ENCODE assay signal across 1 cellular context in the genomic region with DNA sequence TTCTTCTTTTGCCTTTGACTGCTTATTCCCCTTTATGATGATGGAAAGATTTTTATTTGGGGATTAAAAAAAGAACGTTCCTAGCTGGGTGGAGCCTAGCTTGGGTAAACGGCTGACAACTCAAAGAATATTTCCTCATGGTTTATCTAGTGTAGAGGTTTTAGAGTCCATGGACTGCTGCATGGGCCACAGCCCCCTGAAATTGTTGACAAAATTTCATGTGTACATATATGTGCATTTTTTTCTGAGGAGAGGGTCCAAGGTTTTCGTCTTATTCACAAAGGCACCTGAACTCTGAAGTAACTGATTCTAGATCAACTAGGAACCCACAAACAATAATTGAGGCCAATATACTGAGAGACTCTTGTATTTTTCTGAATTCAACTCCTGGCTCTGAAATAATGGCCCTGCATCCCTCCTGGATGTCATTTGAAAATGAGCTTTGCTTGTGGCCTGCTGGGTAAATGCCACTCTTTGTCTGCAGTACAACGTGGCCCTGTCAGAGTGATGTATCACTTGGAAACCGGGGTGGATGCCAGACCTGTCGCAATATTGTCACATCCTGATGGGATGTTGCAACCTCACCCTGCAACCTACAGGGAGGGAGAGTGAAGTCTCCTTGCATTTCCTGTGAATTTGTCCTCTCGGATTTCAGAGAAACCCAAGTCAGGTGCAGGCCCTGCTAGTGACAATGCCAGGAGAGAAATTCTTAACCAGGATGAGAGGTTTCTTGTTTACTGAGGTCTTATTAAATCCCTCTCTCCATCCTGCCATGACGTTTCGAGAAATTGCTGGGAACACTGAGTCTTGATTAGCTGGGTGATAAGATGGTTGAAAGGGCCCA.
TF ChIP-seq lines count a peak whose summit lies in the region.

No MANE protein-coding gene starts in this region.

TF ChIP-seq in HepG2, 621 proteins besides CTCF, POLR2A, EP300 and RAD21 (continued from another document and continues in another):
- TF ChIP-seq, protein P1, sequence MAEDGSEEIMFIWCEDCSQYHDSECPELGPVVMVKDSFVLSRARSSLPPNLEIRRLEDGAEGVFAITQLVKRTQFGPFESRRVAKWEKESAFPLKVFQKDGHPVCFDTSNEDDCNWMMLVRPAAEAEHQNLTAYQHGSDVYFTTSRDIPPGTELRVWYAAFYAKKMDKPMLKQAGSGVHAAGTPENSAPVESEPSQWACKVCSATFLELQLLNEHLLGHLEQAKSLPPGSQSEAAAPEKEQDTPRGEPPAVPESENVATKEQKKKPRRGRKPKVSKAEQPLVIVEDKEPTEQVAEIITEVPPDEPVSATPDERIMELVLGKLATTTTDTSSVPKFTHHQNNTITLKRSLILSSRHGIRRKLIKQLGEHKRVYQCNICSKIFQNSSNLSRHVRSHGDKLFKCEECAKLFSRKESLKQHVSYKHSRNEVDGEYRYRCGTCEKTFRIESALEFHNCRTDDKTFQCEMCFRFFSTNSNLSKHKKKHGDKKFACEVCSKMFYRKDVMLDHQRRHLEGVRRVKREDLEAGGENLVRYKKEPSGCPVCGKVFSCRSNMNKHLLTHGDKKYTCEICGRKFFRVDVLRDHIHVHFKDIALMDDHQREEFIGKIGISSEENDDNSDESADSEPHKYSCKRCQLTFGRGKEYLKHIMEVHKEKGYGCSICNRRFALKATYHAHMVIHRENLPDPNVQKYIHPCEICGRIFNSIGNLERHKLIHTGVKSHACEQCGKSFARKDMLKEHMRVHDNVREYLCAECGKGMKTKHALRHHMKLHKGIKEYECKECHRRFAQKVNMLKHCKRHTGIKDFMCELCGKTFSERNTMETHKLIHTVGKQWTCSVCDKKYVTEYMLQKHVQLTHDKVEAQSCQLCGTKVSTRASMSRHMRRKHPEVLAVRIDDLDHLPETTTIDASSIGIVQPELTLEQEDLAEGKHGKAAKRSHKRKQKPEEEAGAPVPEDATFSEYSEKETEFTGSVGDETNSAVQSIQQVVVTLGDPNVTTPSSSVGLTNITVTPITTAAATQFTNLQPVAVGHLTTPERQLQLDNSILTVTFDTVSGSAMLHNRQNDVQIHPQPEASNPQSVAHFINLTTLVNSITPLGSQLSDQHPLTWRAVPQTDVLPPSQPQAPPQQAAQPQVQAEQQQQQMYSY (CRISPR knock-in tag; IDR thresholded peaks at IDR 0.05) = no peak; the same call in 1 of the 2 replicates
- TF ChIP-seq ZNF772 (CRISPR knock-in tag; IDR thresholded peaks at IDR 0.05) (peak; percentile 74; the same call in 1 of the 2 replicates), ZFY (CRISPR knock-in tag; IDR thresholded peaks at IDR 0.05) (peak; percentile 62), TCF12 (IDR thresholded peaks at IDR 0.05) (no peak), TCF12 (CRISPR knock-in tag; IDR thresholded peaks at IDR 0.05) (peak; percentile 72; the same call in 1 of the 2 replicates), AGO2 (optimal IDR thresholded peaks at IDR 0.05; ENCODE audit: low read depth, low read length) (no peak), TRIM24 (CRISPR knock-in tag; IDR thresholded peaks at IDR 0.05) (peak; percentile 98), TOE1 (CRISPR knock-in tag; IDR thresholded peaks at IDR 0.05) (no peak), ASH2L (IDR thresholded peaks at IDR 0.05; ENCODE audit: insufficient read length, low read depth, low read length) (no peak), CHD2 (IDR thresholded peaks at IDR 0.05; ENCODE audit: low read depth, low read length) (no peak), ZFP90 (CRISPR knock-in tag; IDR thresholded peaks at IDR 0.05; ENCODE audit: borderline replicate concordance) (no peak; the same call in 1 of the 2 replicates), PITX1 (CRISPR knock-in tag; IDR thresholded peaks at IDR 0.05) (peak; percentile 54; the same call in 1 of the 2 replicates), ZNF788 (CRISPR knock-in tag; IDR thresholded peaks at IDR 0.05; ENCODE audit: borderline replicate concordance) (peak; percentile 92), YEATS4 (CRISPR knock-in tag; IDR thresholded peaks at IDR 0.05; ENCODE audit: borderline replicate concordance) (peak; percentile 77; the same call in 1 of the 2 replicates), KLF16 (CRISPR knock-in tag; IDR thresholded peaks at IDR 0.05) (peak in 1 of 2 experiments; percentile 87; a peak in 2 of 4 replicates), SMARCC2 (IDR thresholded peaks at IDR 0.05) (no peak), NFE2L1 (CRISPR knock-in tag; IDR thresholded peaks at IDR 0.05; ENCODE audit: borderline replicate concordance) (no peak), FOXP1 (IDR thresholded peaks at IDR 0.05) (peak; percentile 19; the same call in 1 of the 2 replicates), FOXP1 (CRISPR knock-in tag; IDR thresholded peaks at IDR 0.05) (peak; percentile 84), XBP1 (CRISPR knock-in tag; IDR thresholded peaks at IDR 0.05) (peak; percentile 90), RARG (CRISPR knock-in tag; IDR thresholded peaks at IDR 0.05; ENCODE audit: low read depth) (no peak), ZNF557 (CRISPR knock-in tag; IDR thresholded peaks at IDR 0.05) (peak; percentile 39; the same call in 1 of the 2 replicates), ZNF746 (CRISPR knock-in tag; IDR thresholded peaks at IDR 0.05) (peak; percentile 92), STAG1 (CRISPR knock-in tag; IDR thresholded peaks at IDR 0.05) (peak; percentile 44), SP4 (CRISPR knock-in tag; IDR thresholded peaks at IDR 0.05) (peak; percentile 46; the same call in 1 of the 2 replicates), MTF1 (CRISPR knock-in tag; IDR thresholded peaks at IDR 0.05) (no peak), FLYWCH1 (CRISPR knock-in tag; IDR thresholded peaks at IDR 0.05) (no peak), ZNF350 (CRISPR knock-in tag; IDR thresholded peaks at IDR 0.05; ENCODE audit: borderline replicate concordance, low read depth) (peak; percentile 92), ELF1 (CRISPR knock-in tag; IDR thresholded peaks at IDR 0.05) (peak; percentile 53; the same call in 1 of the 2 replicates), PLRG1 (conservative IDR thresholded peaks at IDR 0.05) (no peak), ZFP36L2 (CRISPR knock-in tag; IDR thresholded peaks at IDR 0.05) (no peak)
- TF ChIP-seq, protein P2, sequence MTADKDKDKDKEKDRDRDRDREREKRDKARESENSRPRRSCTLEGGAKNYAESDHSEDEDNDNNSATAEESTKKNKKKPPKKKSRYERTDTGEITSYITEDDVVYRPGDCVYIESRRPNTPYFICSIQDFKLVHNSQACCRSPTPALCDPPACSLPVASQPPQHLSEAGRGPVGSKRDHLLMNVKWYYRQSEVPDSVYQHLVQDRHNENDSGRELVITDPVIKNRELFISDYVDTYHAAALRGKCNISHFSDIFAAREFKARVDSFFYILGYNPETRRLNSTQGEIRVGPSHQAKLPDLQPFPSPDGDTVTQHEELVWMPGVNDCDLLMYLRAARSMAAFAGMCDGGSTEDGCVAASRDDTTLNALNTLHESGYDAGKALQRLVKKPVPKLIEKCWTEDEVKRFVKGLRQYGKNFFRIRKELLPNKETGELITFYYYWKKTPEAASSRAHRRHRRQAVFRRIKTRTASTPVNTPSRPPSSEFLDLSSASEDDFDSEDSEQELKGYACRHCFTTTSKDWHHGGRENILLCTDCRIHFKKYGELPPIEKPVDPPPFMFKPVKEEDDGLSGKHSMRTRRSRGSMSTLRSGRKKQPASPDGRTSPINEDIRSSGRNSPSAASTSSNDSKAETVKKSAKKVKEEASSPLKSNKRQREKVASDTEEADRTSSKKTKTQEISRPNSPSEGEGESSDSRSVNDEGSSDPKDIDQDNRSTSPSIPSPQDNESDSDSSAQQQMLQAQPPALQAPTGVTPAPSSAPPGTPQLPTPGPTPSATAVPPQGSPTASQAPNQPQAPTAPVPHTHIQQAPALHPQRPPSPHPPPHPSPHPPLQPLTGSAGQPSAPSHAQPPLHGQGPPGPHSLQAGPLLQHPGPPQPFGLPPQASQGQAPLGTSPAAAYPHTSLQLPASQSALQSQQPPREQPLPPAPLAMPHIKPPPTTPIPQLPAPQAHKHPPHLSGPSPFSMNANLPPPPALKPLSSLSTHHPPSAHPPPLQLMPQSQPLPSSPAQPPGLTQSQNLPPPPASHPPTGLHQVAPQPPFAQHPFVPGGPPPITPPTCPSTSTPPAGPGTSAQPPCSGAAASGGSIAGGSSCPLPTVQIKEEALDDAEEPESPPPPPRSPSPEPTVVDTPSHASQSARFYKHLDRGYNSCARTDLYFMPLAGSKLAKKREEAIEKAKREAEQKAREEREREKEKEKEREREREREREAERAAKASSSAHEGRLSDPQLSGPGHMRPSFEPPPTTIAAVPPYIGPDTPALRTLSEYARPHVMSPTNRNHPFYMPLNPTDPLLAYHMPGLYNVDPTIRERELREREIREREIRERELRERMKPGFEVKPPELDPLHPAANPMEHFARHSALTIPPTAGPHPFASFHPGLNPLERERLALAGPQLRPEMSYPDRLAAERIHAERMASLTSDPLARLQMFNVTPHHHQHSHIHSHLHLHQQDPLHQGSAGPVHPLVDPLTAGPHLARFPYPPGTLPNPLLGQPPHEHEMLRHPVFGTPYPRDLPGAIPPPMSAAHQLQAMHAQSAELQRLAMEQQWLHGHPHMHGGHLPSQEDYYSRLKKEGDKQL (CRISPR knock-in tag; IDR thresholded peaks at IDR 0.05; ENCODE audit: low read depth) = peak; percentile 89
- TF ChIP-seq, protein P3, sequence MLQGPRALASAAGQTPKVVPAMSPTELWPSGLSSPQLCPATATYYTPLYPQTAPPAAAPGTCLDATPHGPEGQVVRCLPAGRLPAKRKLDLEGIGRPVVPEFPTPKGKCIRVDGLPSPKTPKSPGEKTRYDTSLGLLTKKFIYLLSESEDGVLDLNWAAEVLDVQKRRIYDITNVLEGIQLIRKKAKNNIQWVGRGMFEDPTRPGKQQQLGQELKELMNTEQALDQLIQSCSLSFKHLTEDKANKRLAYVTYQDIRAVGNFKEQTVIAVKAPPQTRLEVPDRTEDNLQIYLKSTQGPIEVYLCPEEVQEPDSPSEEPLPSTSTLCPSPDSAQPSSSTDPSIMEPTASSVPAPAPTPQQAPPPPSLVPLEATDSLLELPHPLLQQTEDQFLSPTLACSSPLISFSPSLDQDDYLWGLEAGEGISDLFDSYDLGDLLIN (CRISPR knock-in tag; IDR thresholded peaks at IDR 0.05; ENCODE audit: borderline replicate concordance) = 0 out of 2 replicates have a peak, but pooled peaks have one; percentile 35
- TF ChIP-seq, protein P4, sequence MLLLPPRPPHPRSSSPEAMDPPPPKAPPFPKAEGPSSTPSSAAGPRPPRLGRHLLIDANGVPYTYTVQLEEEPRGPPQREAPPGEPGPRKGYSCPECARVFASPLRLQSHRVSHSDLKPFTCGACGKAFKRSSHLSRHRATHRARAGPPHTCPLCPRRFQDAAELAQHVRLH (CRISPR knock-in tag; IDR thresholded peaks at IDR 0.05; ENCODE audit: borderline replicate concordance, low read depth) = peak; percentile 78; the same call in 1 of the 2 replicates
- TF ChIP-seq, protein P5, sequence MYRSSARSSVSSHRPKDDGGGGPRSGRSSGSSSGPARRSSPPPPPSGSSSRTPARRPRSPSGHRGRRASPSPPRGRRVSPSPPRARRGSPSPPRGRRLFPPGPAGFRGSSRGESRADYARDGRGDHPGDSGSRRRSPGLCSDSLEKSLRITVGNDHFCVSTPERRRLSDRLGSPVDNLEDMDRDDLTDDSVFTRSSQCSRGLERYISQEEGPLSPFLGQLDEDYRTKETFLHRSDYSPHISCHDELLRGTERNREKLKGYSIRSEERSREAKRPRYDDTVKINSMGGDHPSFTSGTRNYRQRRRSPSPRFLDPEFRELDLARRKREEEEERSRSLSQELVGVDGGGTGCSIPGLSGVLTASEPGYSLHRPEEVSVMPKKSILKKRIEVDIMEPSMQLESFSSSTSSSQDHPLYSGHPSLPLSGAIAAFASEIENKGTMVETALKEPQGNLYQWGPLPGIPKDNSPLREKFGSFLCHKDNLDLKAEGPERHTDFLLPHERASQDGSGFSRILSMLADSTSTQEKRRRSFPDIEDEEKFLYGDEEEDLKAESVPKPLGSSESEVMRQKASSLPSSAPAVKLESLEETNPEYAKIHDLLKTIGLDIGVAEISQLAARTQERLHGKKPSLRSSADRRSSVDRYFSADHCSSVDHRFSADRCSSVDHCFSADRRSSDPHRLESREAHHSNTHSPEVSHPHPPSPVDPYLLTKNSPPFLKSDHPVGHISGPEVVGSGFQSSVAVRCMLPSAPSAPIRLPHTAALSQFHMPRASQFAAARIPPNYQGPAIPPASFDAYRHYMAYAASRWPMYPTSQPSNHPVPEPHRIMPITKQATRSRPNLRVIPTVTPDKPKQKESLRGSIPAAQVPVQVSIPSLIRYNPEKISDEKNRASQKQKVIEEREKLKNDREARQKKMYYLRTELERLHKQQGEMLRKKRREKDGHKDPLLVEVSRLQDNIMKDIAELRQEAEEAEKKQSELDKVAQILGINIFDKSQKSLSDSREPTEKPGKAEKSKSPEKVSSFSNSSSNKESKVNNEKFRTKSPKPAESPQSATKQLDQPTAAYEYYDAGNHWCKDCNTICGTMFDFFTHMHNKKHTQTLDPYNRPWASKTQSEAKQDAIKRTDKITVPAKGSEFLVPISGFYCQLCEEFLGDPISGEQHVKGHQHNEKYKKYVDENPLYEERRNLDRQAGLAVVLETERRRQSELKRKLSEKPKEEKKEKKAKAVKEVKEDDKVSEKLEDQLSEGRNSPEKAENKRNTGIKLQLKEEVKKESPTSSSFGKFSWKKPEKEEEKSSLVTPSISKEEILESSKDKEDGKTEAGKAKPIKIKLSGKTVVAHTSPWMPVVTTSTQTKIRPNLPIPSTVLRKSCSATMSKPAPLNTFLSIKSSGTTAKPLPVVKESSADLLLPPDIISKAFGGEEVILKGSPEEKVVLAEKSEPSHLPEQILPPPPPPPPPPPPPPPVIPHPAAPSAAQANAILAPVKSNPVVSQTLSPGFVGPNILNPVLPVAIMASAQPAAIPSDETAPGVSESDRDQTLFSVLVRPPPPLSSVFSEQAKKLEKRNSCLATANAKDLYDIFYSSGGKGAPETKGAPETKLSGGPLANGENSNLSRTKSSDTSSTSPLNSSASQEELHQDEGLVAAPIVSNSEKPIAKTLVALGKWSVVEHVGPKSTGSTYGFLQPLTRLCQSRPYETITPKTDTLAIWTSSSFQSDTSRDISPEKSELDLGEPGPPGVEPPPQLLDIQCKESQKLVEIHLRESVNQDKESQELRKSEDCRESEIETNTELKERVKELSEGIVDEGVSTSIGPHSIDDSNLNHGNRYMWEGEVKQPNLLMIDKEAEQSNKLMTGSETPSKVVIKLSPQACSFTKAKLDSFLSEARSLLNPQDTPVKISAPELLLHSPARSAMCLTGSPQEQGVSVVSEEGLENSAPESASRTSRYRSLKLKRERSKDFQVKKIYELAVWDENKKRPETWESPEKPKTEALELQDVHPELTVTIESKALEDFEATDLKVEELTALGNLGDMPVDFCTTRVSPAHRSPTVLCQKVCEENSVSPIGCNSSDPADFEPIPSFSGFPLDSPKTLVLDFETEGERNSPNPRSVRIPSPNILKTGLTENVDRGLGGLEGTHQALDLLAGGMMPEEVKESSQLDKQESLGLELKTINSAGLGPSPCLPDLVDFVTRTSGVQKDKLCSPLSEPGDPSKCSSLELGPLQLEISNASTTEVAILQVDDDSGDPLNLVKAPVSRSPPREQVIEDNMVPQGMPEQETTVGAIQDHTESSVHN (CRISPR knock-in tag; IDR thresholded peaks at IDR 0.05) = peak; percentile 46; the same call in 1 of the 2 replicates
